In genomic region chr9:137459601-137460362, GRCh38 we compare ENCODE assay signal across 1 cellular context.
A peak's percentile ranks its signal among the peaks of the same experiment; 100 is the strongest.
TF ChIP-seq lines count a peak whose summit lies in the region.

No MANE protein-coding gene starts in this region.

TF ChIP-seq in HepG2, 621 proteins besides CTCF, POLR2A, EP300 and RAD21 (continued from another document):
- TF ChIP-seq DBP (CRISPR knock-in tag; IDR thresholded peaks at IDR 0.05; ENCODE audit: not compliant biosample characterization) (no peak), TAF1 (CRISPR knock-in tag; IDR thresholded peaks at IDR 0.05) (no peak), ZBTB2 (CRISPR knock-in tag; IDR thresholded peaks at IDR 0.05; ENCODE audit: low read depth) (no peak), ZFP37 (CRISPR knock-in tag; IDR thresholded peaks at IDR 0.05; ENCODE audit: borderline replicate concordance) (0 out of 2 replicates have a peak, but pooled peaks have one; percentile 7), ZKSCAN1 (IDR thresholded peaks at IDR 0.05; ENCODE audit: low read length) (no peak), PRDM4 (CRISPR knock-in tag; IDR thresholded peaks at IDR 0.05; ENCODE audit: borderline replicate concordance) (no peak), ZNF746 (CRISPR knock-in tag; IDR thresholded peaks at IDR 0.05) (no peak), ZNF703 (CRISPR knock-in tag; IDR thresholded peaks at IDR 0.05; ENCODE audit: borderline replicate concordance) (no peak), FOXK1 (CRISPR knock-in tag; IDR thresholded peaks at IDR 0.05; ENCODE audit: borderline replicate concordance, low read depth) (no peak), ZNF121 (CRISPR knock-in tag; IDR thresholded peaks at IDR 0.05) (no peak)
